9 cellular contexts compared by ENCODE assay signal in genomic region chr3:33438284-33438668, GRCh38. TPM values are rescaled to one million over a fixed set of nuclear protein-coding genes. Genes with fewer than 3 reads are reported as not detected.
DNase-seq lines count a peak whose midpoint lies in the region; ATAC-seq, FAIRE-seq and TF ChIP-seq lines count a peak whose summit lies in the region.
"Had no signal": no experiment of that assay in that cellular context is flagged by ENCODE, and none has a peak within 500 bp of the region (broad histone marks: within the 10 kb centered on the region; RNA-seq: fewer than 3 reads in every experiment).

No MANE protein-coding gene starts in this region.

- peak overlapping the region; percentile 81 for H3K4me3 ChIP-seq in RWPE2 (ENCODE audit: severe bottlenecking)

- peak overlapping the region; percentile 80 for H3K4me3 Mint-ChIP-seq in osteocyte (ENCODE audit: unreplicated experiment)

- H3K27me3 ChIP-seq in RWPE2 (ENCODE audit: insufficient read depth, poor library complexity, severe bottlenecking), result no peaks in the 10 kb centered on the region

- TF ChIP-seq POLR2A in erythroblast (IDR thresholded peaks at IDR 0.05; ENCODE audit: low read length), result no peak

- H3K27me3 Mint-ChIP-seq in osteocyte (ENCODE audit: unreplicated experiment), result no peaks in the 10 kb centered on the region

- peak overlapping the region; percentile 93 for H3K27ac ChIP-seq in RWPE2 (ENCODE audit: poor library complexity, severe bottlenecking)
- H3K27ac ChIP-seq: C4-2B had no signal

- peak overlapping the region; percentile 91 for H3K27ac Mint-ChIP-seq in osteocyte (ENCODE audit: unreplicated experiment)

- no peak for FAIRE-seq in frontal cortex (lab: Jason Lieb, UNC)

- peaks cover 50% of the 10 kb centered on the region for H3K4me1 Mint-ChIP-seq in osteocyte (ENCODE audit: unreplicated experiment)

- TF ChIP-seq CTCF in RWPE2 (IDR thresholded peaks at IDR 0.05; ENCODE audit: poor library complexity, severe bottlenecking) (no peak), osteocyte (IDR thresholded peaks at IDR 0.05) (no peak)

- no peaks in the 10 kb centered on the region for H3K9me3 Mint-ChIP-seq in osteocyte (ENCODE audit: unreplicated experiment)

- no peak for ATAC-seq in RWPE2 (ENCODE audit: low read depth)

- H3K36me3 ChIP-seq in RWPE2 (ENCODE audit: low read depth), result 0 out of 2 replicates have a peak, but pooled peaks cover 7% of the 10 kb centered on the region

- H3K4me1 ChIP-seq in RWPE2 (ENCODE audit: insufficient read depth, poor library complexity, severe bottlenecking), result peaks cover 33% of the 10 kb centered on the region

- DNase-seq in NCI-H82 (lab: John Stamatoyannopoulos, UW) (peak; percentile 50), NCI-H82 treated with DMSO at 0.1 percent for 48 hours (lab: John Stamatoyannopoulos, UW; ENCODE audit: unreplicated experiment) (no peak), RWPE2 (ENCODE audit: low spot score) (no peak), erythroblast (lab: John Stamatoyannopoulos, UW) (peak; percentile 35 to 65), osteocyte (ENCODE audit: extremely low spot score, unreplicated experiment) (no peak), Ammon's horn (ENCODE audit: low spot score) (no peak), cortex of kidney (lab: John Stamatoyannopoulos, UW) (no peak), frontal cortex (ENCODE audit: low spot score in 2 of 2) (no peak)

- H3K9me3 ChIP-seq in RWPE2 (ENCODE audit: severe bottlenecking), result no peaks in the 10 kb centered on the region

- H3K36me3 Mint-ChIP-seq in osteocyte (ENCODE audit: unreplicated experiment), result no peaks in the 10 kb centered on the region

RNA-seq across cellular contexts. Expression of gene UBP1, which starts 1.9 kb away (rescaled TPM):
- 53.2 and 57.0 TPM in 2 replicates for total RNA-seq in osteocyte
- total RNA-seq in frontal cortex, result 84.8 TPM

Comparison
In these comparisons a context has a peak if more than half of its experiments do, and no peak if none do; other contexts are left out.
1. DNase-seq: peak in NCI-H82 (single experiment) and erythroblast (2 of 2); none in NCI-H82 treated with DMSO at 0.1 percent for 48 hours (single experiment), RWPE2 (single experiment), osteocyte (single experiment), Ammon's horn (single experiment), cortex of kidney (single experiment) and frontal cortex (0 of 2).